17 cellular contexts compared by ENCODE assay signal in the genomic region with DNA sequence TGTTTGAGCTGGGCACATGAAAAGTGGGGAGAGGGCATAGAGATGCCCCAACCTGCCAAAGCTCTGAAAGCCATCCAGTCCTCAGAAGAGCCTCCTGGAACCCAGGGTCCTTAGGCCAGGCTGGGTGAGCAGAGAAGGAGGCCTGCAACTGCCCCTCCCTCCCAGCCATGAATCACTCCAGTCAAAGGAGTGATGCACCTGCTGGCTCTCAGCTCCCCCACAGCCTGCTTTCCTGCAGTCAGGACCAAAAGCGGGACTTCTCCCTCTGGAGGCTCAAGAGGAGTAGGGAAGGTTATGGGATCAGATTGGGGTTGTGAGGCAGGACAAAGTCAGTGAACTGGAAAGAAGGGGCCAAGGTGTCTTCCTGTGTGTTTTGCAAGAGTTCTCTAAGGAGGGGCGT.
DNase-seq lines count a peak whose midpoint lies in the region; ATAC-seq lines count a peak whose summit lies in the region.
"Had no signal": no experiment of that assay in that cellular context is flagged by ENCODE, and none has a peak within 500 bp of the region (broad histone marks: within the 10 kb centered on the region; RNA-seq: fewer than 3 reads in every experiment).

No MANE protein-coding gene starts in this region.

- no peaks in the 10 kb centered on the region for H3K36me3 ChIP-seq in H7 (replicated peaks; ENCODE audit: control insufficient read depth, insufficient read depth, low read length)
- H3K36me3 ChIP-seq: BE2C had no signal

- H3K4me3 ChIP-seq in H7 (ENCODE audit: insufficient read depth, low read depth, low read length) = no peak overlapping the region
- H3K4me3 ChIP-seq: SK-N-MC had no signal

- DNase-seq in DMS79 (lab: John Stamatoyannopoulos, UW) = peak; percentile 70
- peak; percentile 50 for DNase-seq in H7
- peak; percentile 42 for DNase-seq in NCI-H69 (lab: John Stamatoyannopoulos, UW)
- peak; percentile 53 for DNase-seq in islet precursor cell
- no peak for DNase-seq in AML-193 (lab: John Stamatoyannopoulos, UW)
- DNase-seq: BE2C; CD4-positive, alpha-beta memory T cell; EL; HCEC 1CT; Karpas-422; MM.1S; NCI-H2081; NK-92 treated with Interleukin-12 subunit alpha and Interleukin-12 subunit beta, amount 100 ng/mL, for 24 hours; OCI-M1 had no signal

- no peak for ATAC-seq in HG03342 (IDR thresholded peaks at IDR 0.05; ENCODE audit: unreplicated experiment)
- no peak for ATAC-seq in GM19455 (IDR thresholded peaks at IDR 0.05; ENCODE audit: unreplicated experiment)

- no peaks in the 10 kb centered on the region; the same call in none of the 2 replicates for H3K27me3 ChIP-seq in H7 (ENCODE audit: control insufficient read depth, insufficient read depth, low read length)
- H3K27me3 ChIP-seq: BE2C had no signal

Comparison
In these comparisons a context has a peak if more than half of its experiments do, and no peak if none do; other contexts are left out.
1. DNase-seq: peak in DMS79 (single experiment), H7 (single experiment), NCI-H69 (single experiment) and islet precursor cell (single experiment); none in AML-193 (0 of 2).